Comparison of ENCODE assay signal across 19 cellular contexts in the genomic region with DNA sequence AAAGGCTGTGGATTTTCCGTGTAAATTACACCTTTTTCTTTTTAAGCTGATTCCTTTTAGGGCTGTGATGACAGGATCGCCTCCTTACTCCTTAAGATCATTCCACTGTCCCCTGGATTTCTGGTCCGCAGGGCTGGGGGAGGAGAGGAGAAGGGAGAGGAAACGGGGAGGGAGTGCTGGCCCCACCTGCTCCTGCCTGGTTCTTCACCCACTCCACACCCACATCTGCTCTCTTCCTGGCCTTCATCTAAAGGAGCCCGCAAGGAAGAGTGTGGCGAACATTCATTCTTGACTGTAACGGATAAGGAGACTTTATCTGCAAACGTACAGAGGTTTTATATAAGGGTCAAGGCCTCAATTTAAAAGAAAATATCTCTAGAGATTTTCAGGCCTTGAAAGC.
"Had no signal": no experiment of that assay in that cellular context is flagged by ENCODE, and none has a peak within 500 bp of the region (broad histone marks: within the 10 kb centered on the region; RNA-seq: fewer than 3 reads in every experiment).

No MANE protein-coding gene starts in this region.

- H3K9me3 Mint-ChIP-seq: naive thymus-derived CD8-positive, alpha-beta T cell; neural crest cell; type B pancreatic cell had no signal

- H3K36me3 Mint-ChIP-seq: naive thymus-derived CD8-positive, alpha-beta T cell; type B pancreatic cell had no signal

- H3K4me3 Mint-ChIP-seq: naive thymus-derived CD8-positive, alpha-beta T cell; neural crest cell; type B pancreatic cell had no signal

- H3K27me3 Mint-ChIP-seq: type B pancreatic cell had no signal

- H3K36me3 ChIP-seq: pancreas, prostate gland, sigmoid colon, stomach, thoracic aorta had no signal

- ATAC-seq: foreskin keratinocyte; left lobe of liver; mucosa of descending colon; naive thymus-derived CD8-positive, alpha-beta T cell; pancreas had no signal

- H2AFZ ChIP-seq: hepatocyte had no signal

- DNase-seq: dermis blood vessel endothelial cell; erythroblast; foreskin keratinocyte; mammary epithelial cell; mucosa of descending colon; naive thymus-derived CD8-positive, alpha-beta T cell; nucleus accumbens; pancreas; sigmoid colon; stimulated activated naive CD4-positive, alpha-beta T cell; stomach; substantia nigra had no signal

- H3K9me3 ChIP-seq: mucosa of descending colon, pancreas, prostate gland, sigmoid colon, stomach, thoracic aorta had no signal

- H3K27ac ChIP-seq: foreskin keratinocyte, hepatocyte, pancreas, prostate gland, sigmoid colon, skin epidermis, thoracic aorta had no signal

- H3K4me2 ChIP-seq: hepatocyte had no signal

- H3K79me2 ChIP-seq: hepatocyte had no signal

- H3K4me1 ChIP-seq: foreskin keratinocyte, prostate gland had no signal

- H3K27me3 ChIP-seq: hepatocyte, pancreas, sigmoid colon, stomach had no signal

- H3K4me3 ChIP-seq: hepatocyte, mucosa of descending colon, pancreas, prostate gland, sigmoid colon, skin epidermis, stomach, thoracic aorta had no signal

- H3K27ac Mint-ChIP-seq: type B pancreatic cell had no signal
